ENCODE assay signal across 19 cellular contexts in genomic region chr6:155261146-155261900, GRCh38. TPM values are rescaled to one million over a fixed set of nuclear protein-coding genes. Genes with fewer than 3 reads are reported as not detected.
DNase-seq lines count a peak whose midpoint lies in the region; ATAC-seq, FAIRE-seq and TF ChIP-seq lines count a peak whose summit lies in the region.
"Had no signal": no experiment of that assay in that cellular context is flagged by ENCODE, and none has a peak within 500 bp of the region (broad histone marks: within the 10 kb centered on the region; RNA-seq: fewer than 3 reads in every experiment).

No MANE protein-coding gene starts in this region.

- H3K14ac ChIP-seq in H9 (ENCODE audit: insufficient read depth, low read length), result no peak overlapping the region

- H3K23ac ChIP-seq in H9 (ENCODE audit: insufficient read length, low read depth, low read length), result no peak overlapping the region

- no peak overlapping the region for H3K4me3 Mint-ChIP-seq in Caco-2 (ENCODE audit: unreplicated experiment)
- no peak overlapping the region for H3K4me3 Mint-ChIP-seq in H9
- no peak overlapping the region for H3K4me3 Mint-ChIP-seq in WTC11
- H3K4me3 Mint-ChIP-seq: CD14-positive monocyte had no signal

- peak overlapping the region; percentile 29 for H3K27ac Mint-ChIP-seq in Caco-2 (ENCODE audit: unreplicated experiment)
- H3K27ac Mint-ChIP-seq in H9, result peak overlapping the region in 2 of 3 experiments; percentile 78 to 90; a peak in 6 of 7 replicates
- peak overlapping the region; percentile 81 for H3K27ac Mint-ChIP-seq in WTC11

- H3K4ac ChIP-seq in H9 (ENCODE audit: low read depth, low read length), result no peak overlapping the region

- H3K27ac ChIP-seq in H9 (ENCODE audit: insufficient read length, low read depth, low read length), result no peak overlapping the region
- H3K27ac ChIP-seq in hepatocyte, result no peak overlapping the region
- H3K27ac ChIP-seq: stomach had no signal

- intact Hi-C loops in Caco-2 (cut with micrococcal nuclease; ENCODE audit: unreplicated experiment), result no loop called here

- no peak overlapping the region for H2BK20ac ChIP-seq in H9 (ENCODE audit: low read depth, low read length, poor library complexity, severe bottlenecking)

- H3K4me3 ChIP-seq in Caco-2 (ENCODE audit: low read depth, low read length) (no peak overlapping the region), hepatocyte (no peak overlapping the region)
- H3K4me3 ChIP-seq: stomach had no signal

- ATAC-seq in WTC11 (peak; percentile 94), GM21381 (IDR thresholded peaks at IDR 0.05; ENCODE audit: unreplicated experiment) (no peak)
- ATAC-seq: right cardiac atrium had no signal

- WGBS in H9 (ENCODE audit: extremely low coverage, insufficient read length, low lambda C conversion rate), result no CpG with 5 or more reads among the region's 11 CpGs
- 87% methylated on average over 11 of the region's 11 CpGs for WGBS in hepatocyte (ENCODE audit: low lambda C conversion rate, missing lambda C conversion rate)

- H3K9me3 ChIP-seq in Caco-2 (no peaks in the 10 kb centered on the region), H9 (ENCODE audit: control insufficient read depth, low read depth, low read length) (no peaks in the 10 kb centered on the region), hepatocyte (ENCODE audit: low read depth) (no peaks in the 10 kb centered on the region)
- H3K9me3 ChIP-seq: stomach had no signal

- H3K27me3 Mint-ChIP-seq in Caco-2 (ENCODE audit: insufficient read depth, unreplicated experiment), result no peaks in the 10 kb centered on the region
- no peaks in the 10 kb centered on the region for H3K27me3 Mint-ChIP-seq in H9 (ENCODE audit: low read depth)
- no peaks in the 10 kb centered on the region for H3K27me3 Mint-ChIP-seq in WTC11 (ENCODE audit: low read depth)

- no peak overlapping the region for H3K18ac ChIP-seq in H9 (ENCODE audit: insufficient read length, low read depth, low read length)

- H2AK5ac ChIP-seq in H9 (ENCODE audit: insufficient read length, low read length), result no peak overlapping the region

- H3K79me1 ChIP-seq in H9 (ENCODE audit: insufficient read depth, low read depth, low read length, poor library complexity, severe bottlenecking), result no peaks in the 10 kb centered on the region

- H2BK5ac ChIP-seq in H9 (ENCODE audit: insufficient read length, low read length), result no peak overlapping the region

- no peaks in the 10 kb centered on the region for H3K27me3 ChIP-seq in Caco-2 (replicated peaks; ENCODE audit: control insufficient read depth, insufficient read depth, low read length)
- no peaks in the 10 kb centered on the region for H3K27me3 ChIP-seq in H9 (ENCODE audit: insufficient read depth, low read length)
- H3K27me3 ChIP-seq in hepatocyte, result no peaks in the 10 kb centered on the region
- H3K27me3 ChIP-seq: stomach had no signal

- BruUV-seq in Caco-2 (replicated peaks; lab: Mats Ljungman, UMichigan), result no TSS peak

- no peak overlapping the region for H3T11ph ChIP-seq in H9 (ENCODE audit: low read length)

- no peak overlapping the region for H3K4me2 ChIP-seq in H9 (ENCODE audit: insufficient read depth, insufficient read length, low read length)
- H3K4me2 ChIP-seq in hepatocyte, result no peak overlapping the region

- H3K56ac ChIP-seq in H9 (ENCODE audit: insufficient read length, low read depth, low read length), result no peak overlapping the region

- no peaks in the 10 kb centered on the region for H3K4me1 ChIP-seq in Caco-2
- H3K4me1 ChIP-seq in H9 (ENCODE audit: insufficient read depth, low read length), result no peaks in the 10 kb centered on the region; the same call in 1 of the 2 replicates
- no peaks in the 10 kb centered on the region for H3K4me1 ChIP-seq in hepatocyte (ENCODE audit: insufficient read depth)

- H3K4me1 Mint-ChIP-seq in Caco-2 (ENCODE audit: low read depth, unreplicated experiment) (no peaks in the 10 kb centered on the region), H9 (peaks cover 25 to 32% of the 10 kb centered on the region in 2 experiments), WTC11 (peaks cover 31% of the 10 kb centered on the region)
- H3K4me1 Mint-ChIP-seq: CD14-positive monocyte had no signal

- POLR2A ChIA-PET in Caco-2 (lab: Charles Lee) (no interaction called here), WTC11 (lab: Charles Lee) (no interaction called here)

- H2AFZ ChIP-seq in H9 (ENCODE audit: low read length) (no peak overlapping the region), hepatocyte (no peak overlapping the region)

- H2BK120ac ChIP-seq in H9 (ENCODE audit: low read depth, low read length, poor library complexity, severe bottlenecking), result no peak overlapping the region

- FAIRE-seq in HTR-8/SVneo (lab: Jason Lieb, UNC), result no peak
- FAIRE-seq: frontal cortex, G401.6, keratinocyte, RCC 7860 had no signal

- no peak overlapping the region for H2BK12ac ChIP-seq in H9 (ENCODE audit: insufficient read length, low read depth, low read length)

- TF ChIP-seq CTCF in Caco-2 (IDR thresholded peaks at IDR 0.05; ENCODE audit: insufficient read depth in 1 of 2, low read depth in 1 of 2, low read length in 1 of 2, severe bottlenecking in 1 of 2, unreplicated experiment in 1 of 2), result no peak
- TF ChIP-seq CTCF in H9 (conservative IDR thresholded peaks at IDR 0.05), result peak; percentile 61
- TF ChIP-seq CTCF in WTC11 (IDR thresholded peaks at IDR 0.05), result no peak
- TF ChIP-seq CTCF in hepatocyte (IDR thresholded peaks at IDR 0.05; ENCODE audit: poor library complexity), result no peak

- H4K5ac ChIP-seq in H9 (ENCODE audit: insufficient read length, low read depth, low read length), result no peak overlapping the region

- no peaks in the 10 kb centered on the region; the same call in 1 of the 2 replicates for H3K36me3 ChIP-seq in Caco-2 (ENCODE audit: control insufficient read depth, insufficient read depth, low read length)
- H3K36me3 ChIP-seq in hepatocyte (replicated peaks; ENCODE audit: insufficient read depth, low read depth), result no peaks in the 10 kb centered on the region

- DNase-seq in Caco-2 (no peak), H9 (peak; percentile 74), WTC11 (ENCODE audit: low spot score) (peak; percentile 40), iPS-NIHi11 (ENCODE audit: low spot score) (peak; percentile 43), hepatocyte (ENCODE audit: low spot score) (no peak), HTR-8/SVneo (ENCODE audit: insufficient read length, low spot score) (no peak)
- DNase-seq: amygdala; NCI-H1436 treated with DMSO at 0.1 percent for 48 hours; right cardiac atrium; stimulated activated CD4-positive, alpha-beta T cell treated with anti-CD3 and anti-CD28 coated beads, Interleukin-4, amount 100 ng/mL, for 4 hours; stomach; T-helper 9 cell had no signal

- H4K8ac ChIP-seq in H9 (replicated peaks; ENCODE audit: insufficient read length, low read depth, low read length), result no peak overlapping the region

- CTCF ChIA-PET in Caco-2 (lab: Charles Lee), result no interaction called here
- CTCF ChIA-PET in WTC11 (lab: Charles Lee), result interaction anchor here (0.6 to 1.9 kb wide), 7 partner anchors 9 to 393 kb away, joined by 4 to 16 read pairs (median 4); no protein-coding TSS in a partner anchor

- no peak overlapping the region for H2BK15ac ChIP-seq in H9 (ENCODE audit: low read depth, low read length)

- H3K36me3 Mint-ChIP-seq in Caco-2 (ENCODE audit: insufficient read depth, unreplicated experiment), result peaks cover 31% of the 10 kb centered on the region
- peaks cover 24 to 50% (median 46%) of the 10 kb centered on the region in 3 experiments; a peak in 6 of 7 replicates for H3K36me3 Mint-ChIP-seq in H9 (ENCODE audit: insufficient read depth in 1 of 3, low read depth in 3 of 3)
- H3K36me3 Mint-ChIP-seq in WTC11, result peaks cover 48% of the 10 kb centered on the region

- no peak overlapping the region for H3K9ac ChIP-seq in H9 (ENCODE audit: extremely low read depth, insufficient read length, low read length)

- H4K91ac ChIP-seq in H9 (ENCODE audit: insufficient read length, low read depth, low read length), result no peak overlapping the region

- no peaks in the 10 kb centered on the region for H4K20me1 ChIP-seq in H9 (ENCODE audit: control insufficient read depth, insufficient read depth, insufficient read length)
- H4K20me1 ChIP-seq in hepatocyte (ENCODE audit: insufficient read depth, poor library complexity, severe bottlenecking), result no peaks in the 10 kb centered on the region

- no peaks in the 10 kb centered on the region for H3K23me2 ChIP-seq in H9 (ENCODE audit: insufficient read length, low read depth, low read length, poor library complexity, severe bottlenecking)

- H3K79me2 ChIP-seq in H9 (ENCODE audit: insufficient read depth, low read length), result 0 out of 2 replicates have a peak, but pooled peaks cover 2% of the 10 kb centered on the region
- peaks cover 3% of the 10 kb centered on the region for H3K79me2 ChIP-seq in hepatocyte

- H3K9me3 Mint-ChIP-seq in Caco-2 (ENCODE audit: unreplicated experiment) (no peaks in the 10 kb centered on the region), H9 (no peaks in the 10 kb centered on the region), WTC11 (no peaks in the 10 kb centered on the region)
- H3K9me3 Mint-ChIP-seq: CD14-positive monocyte had no signal

- no peaks in the 10 kb centered on the region for H3K9me2 ChIP-seq in hepatocyte (replicated peaks; ENCODE audit: insufficient read depth)

TF ChIP-seq in WTC11, 78 proteins besides CTCF, POLR2A, EP300 and RAD21:
- peak; percentile 71; the same call in 1 of the 2 replicates for TF ChIP-seq TEAD1 (CRISPR knock-in tag; IDR thresholded peaks at IDR 0.05)
- TF ChIP-seq GTF2I (CRISPR knock-in tag; conservative IDR thresholded peaks at IDR 0.05), result no peak

RNA-seq across cellular contexts. Expression of gene CLDN20, which starts 2.5 kb away (rescaled TPM):
- total RNA-seq in Caco-2 (2022), result not detected in 2 replicates
- not detected in 2 replicates for total RNA-seq in H9 (2021)
- total RNA-seq in WTC11 (2021), result not detected in 3 replicates
- not detected in 2 replicates for total RNA-seq in hepatocyte
- polyA plus RNA-seq in hepatocyte, result 0.38 and 0.56 TPM in 2 replicates
- total RNA-seq: dermis microvascular lymphatic vessel endothelial cell, frontal cortex, right cardiac atrium, stomach had no signal
- polyA plus RNA-seq: CD14-positive monocyte, right cardiac atrium, stomach had no signal

RNA-seq across cellular contexts. Expression of gene TFB1M, which starts 53.0 kb away (rescaled TPM):
- 35.7 and 38.4 TPM in 2 replicates for total RNA-seq in Caco-2 (2022)
- total RNA-seq in H9 (2021), result 28.6 and 31.5 TPM in 2 replicates
- 40.7 to 43.6 TPM (median 41.8 TPM) in 3 replicates for total RNA-seq in WTC11 (2021)
- total RNA-seq in hepatocyte, result 11.2 and 16.4 TPM in 2 replicates
- 10.3 and 14.9 TPM in 2 replicates for polyA plus RNA-seq in hepatocyte

Comparison
In these comparisons a context has a peak if more than half of its experiments do, and no peak if none do; other contexts are left out.
1. DNase-seq: peak in H9 (single experiment), WTC11 (single experiment) and iPS-NIHi11 (single experiment); none in Caco-2 (0 of 2), hepatocyte (single experiment) and HTR-8/SVneo (single experiment).
2. H3K27ac Mint-ChIP-seq: peak in every context shown above with its lines; median percentile 84 in H9; 81 in WTC11; 29 in Caco-2.